Comparison of ENCODE assay signal across 17 cellular contexts in genomic region chr6:36347635-36348034, GRCh38. TPM values are rescaled to one million over a fixed set of nuclear protein-coding genes. Genes with fewer than 3 reads are reported as not detected.
DNase-seq lines count a peak whose midpoint lies in the region; ATAC-seq, FAIRE-seq and TF ChIP-seq lines count a peak whose summit lies in the region.
"Had no signal": no experiment of that assay in that cellular context is flagged by ENCODE, and none has a peak within 500 bp of the region (broad histone marks: within the 10 kb centered on the region; RNA-seq: fewer than 3 reads in every experiment).

No MANE protein-coding gene starts in this region.

- H3K27ac ChIP-seq in SJCRH30 (peak overlapping the region; percentile 94), astrocyte (ENCODE audit: low read depth, low read length) (no peak overlapping the region), parathyroid adenoma (no peak overlapping the region), upper lobe of right lung (no peak overlapping the region)
- H3K27ac ChIP-seq: RWPE1 had no signal

- H2AFZ ChIP-seq in astrocyte (ENCODE audit: low read depth, low read length): no peak overlapping the region
- peak overlapping the region; percentile 56 for H2AFZ ChIP-seq in parathyroid adenoma

- H3K9ac ChIP-seq in astrocyte (ENCODE audit: low read length): no peak overlapping the region
- no peak overlapping the region for H3K9ac ChIP-seq in parathyroid adenoma

- POLR2A ChIA-PET in MCF 10A (lab: Yijun Ruan, JAX): interaction anchor here (0.6 kb wide), 2 partner anchors 12 to 851 kb away, joined by 3 read pairs; partner anchors contain the start of gene TEAD3
- POLR2A ChIA-PET in activated CD4-positive, alpha-beta memory T cell treated with anti-CD3 and anti-CD28 coated beads, Interleukin-2, amount 10 ng/mL, durations not matched to agents 7 days and 5 days (lab: Charles Lee): no interaction called here

- H3K36me3 ChIP-seq in SJCRH30 (no peaks in the 10 kb centered on the region), astrocyte (ENCODE audit: insufficient read depth, low read length) (no peaks in the 10 kb centered on the region), parathyroid adenoma (ENCODE audit: control insufficient read depth, insufficient read depth, low read length) (no peaks in the 10 kb centered on the region), upper lobe of right lung (no peaks in the 10 kb centered on the region)

- no peak for TF ChIP-seq CTCF in astrocyte (IDR thresholded peaks at IDR 0.05; ENCODE audit: insufficient read depth, low read depth, low read length)
- no peak for TF ChIP-seq CTCF in fibroblast of pulmonary artery (IDR thresholded peaks at IDR 0.05; ENCODE audit: low read length, missing control alignments)
- TF ChIP-seq CTCF in parathyroid adenoma (IDR thresholded peaks at IDR 0.05): no peak
- no peak for TF ChIP-seq CTCF in MCF 10A (IDR thresholded peaks at IDR 0.05; ENCODE audit: unreplicated experiment)
- TF ChIP-seq CTCF in upper lobe of right lung (IDR thresholded peaks at IDR 0.05): no peak

- H3K36me3 Mint-ChIP-seq in astrocyte (ENCODE audit: low read depth, unreplicated experiment) (no peaks in the 10 kb centered on the region), MCF 10A (ENCODE audit: insufficient read depth, unreplicated experiment) (no peaks in the 10 kb centered on the region)
- H3K36me3 Mint-ChIP-seq in activated CD4-positive, alpha-beta memory T cell treated with anti-CD3 and anti-CD28 coated beads, Interleukin-2, amount 10 ng/mL, durations not matched to agents 7 days and 5 days (ENCODE audit: low read depth): no peaks in the 10 kb centered on the region
- H3K36me3 Mint-ChIP-seq: CD8-positive, alpha-beta memory T cell had no signal

- CTCF ChIA-PET in MCF 10A (lab: Yijun Ruan, JAX): interaction anchor here (0.6 to 2.8 kb wide), 5 partner anchors 12 to 1020 kb away, joined by 3 to 11 read pairs (median 4); no protein-coding TSS in a partner anchor
- CTCF ChIA-PET in activated CD4-positive, alpha-beta memory T cell treated with anti-CD3 and anti-CD28 coated beads, Interleukin-2, amount 10 ng/mL, durations not matched to agents 7 days and 5 days (lab: Charles Lee): interaction anchor here (0.9 kb wide), 1 partner anchor 45 kb away, joined by 3 read pairs; no protein-coding TSS in a partner anchor

- ATAC-seq in upper lobe of right lung: no peak
- ATAC-seq: HCT116 had no signal

- H3K27me3 Mint-ChIP-seq in astrocyte (ENCODE audit: low read depth, unreplicated experiment): peaks cover 5% of the 10 kb centered on the region
- H3K27me3 Mint-ChIP-seq in MCF 10A (ENCODE audit: insufficient read depth, unreplicated experiment): no peaks in the 10 kb centered on the region
- H3K27me3 Mint-ChIP-seq in activated CD4-positive, alpha-beta memory T cell treated with anti-CD3 and anti-CD28 coated beads, Interleukin-2, amount 10 ng/mL, durations not matched to agents 7 days and 5 days: peaks cover 11% of the 10 kb centered on the region
- H3K27me3 Mint-ChIP-seq: CD8-positive, alpha-beta memory T cell had no signal

- H3K9me3 ChIP-seq in SJCRH30 (replicated peaks): no peaks in the 10 kb centered on the region
- H3K9me3 ChIP-seq in astrocyte (ENCODE audit: insufficient read depth, low read depth, low read length): no peaks in the 10 kb centered on the region
- no peaks in the 10 kb centered on the region for H3K9me3 ChIP-seq in parathyroid adenoma (ENCODE audit: control insufficient read depth, low read length)
- no peaks in the 10 kb centered on the region for H3K9me3 ChIP-seq in upper lobe of right lung

- H3K4me2 ChIP-seq in astrocyte (ENCODE audit: low read length) (no peak overlapping the region), parathyroid adenoma (ENCODE audit: low read length) (no peak overlapping the region)

- H3K4me3 ChIP-seq in SJCRH30 (peak overlapping the region; percentile 48), astrocyte (ENCODE audit: insufficient read depth, low read depth, low read length) (no peak overlapping the region), fibroblast of pulmonary artery (replicated peaks; ENCODE audit: low read depth, low read length) (no peak overlapping the region), parathyroid adenoma (ENCODE audit: low read depth, low read length) (no peak overlapping the region), upper lobe of right lung (no peak overlapping the region)

- peaks cover 28% of the 10 kb centered on the region for H3K4me1 Mint-ChIP-seq in astrocyte (ENCODE audit: low read depth, unreplicated experiment)
- peaks cover 6% of the 10 kb centered on the region for H3K4me1 Mint-ChIP-seq in MCF 10A (ENCODE audit: insufficient read depth, unreplicated experiment)
- no peaks in the 10 kb centered on the region for H3K4me1 Mint-ChIP-seq in activated CD4-positive, alpha-beta memory T cell treated with anti-CD3 and anti-CD28 coated beads, Interleukin-2, amount 10 ng/mL, durations not matched to agents 7 days and 5 days
- H3K4me1 Mint-ChIP-seq: CD8-positive, alpha-beta memory T cell had no signal

- H3K79me2 ChIP-seq in astrocyte (ENCODE audit: insufficient read depth, low read length): no peaks in the 10 kb centered on the region
- no peaks in the 10 kb centered on the region for H3K79me2 ChIP-seq in parathyroid adenoma

- no peak overlapping the region for H3K27ac Mint-ChIP-seq in astrocyte (ENCODE audit: unreplicated experiment)
- H3K27ac Mint-ChIP-seq in MCF 10A (ENCODE audit: low read depth, unreplicated experiment): no peak overlapping the region
- H3K27ac Mint-ChIP-seq in activated CD4-positive, alpha-beta memory T cell treated with anti-CD3 and anti-CD28 coated beads, Interleukin-2, amount 10 ng/mL, durations not matched to agents 7 days and 5 days: no peak overlapping the region
- H3K27ac Mint-ChIP-seq: CD8-positive, alpha-beta memory T cell had no signal

- H3K4me1 ChIP-seq in SJCRH30: peaks cover 30% of the 10 kb centered on the region
- H3K4me1 ChIP-seq in astrocyte (ENCODE audit: insufficient read depth, low read length): peaks cover 23% of the 10 kb centered on the region
- H3K4me1 ChIP-seq in parathyroid adenoma: no peaks in the 10 kb centered on the region
- no peaks in the 10 kb centered on the region for H3K4me1 ChIP-seq in upper lobe of right lung

- no peaks in the 10 kb centered on the region for H3K27me3 ChIP-seq in SJCRH30
- no peaks in the 10 kb centered on the region for H3K27me3 ChIP-seq in astrocyte (ENCODE audit: insufficient read depth, low read length)
- no peaks in the 10 kb centered on the region for H3K27me3 ChIP-seq in parathyroid adenoma (ENCODE audit: control insufficient read depth, insufficient read depth, low read length)
- no peaks in the 10 kb centered on the region for H3K27me3 ChIP-seq in upper lobe of right lung

- intact Hi-C loops in MCF 10A (cut with micrococcal nuclease): no loop called here
- intact Hi-C loops in upper lobe of right lung (cut with DNase I): no loop called here

- peak in 1 of 2 experiments; percentile 24 for DNase-seq in SJCRH30
- peak; percentile 82 for DNase-seq in astrocyte (ENCODE audit: low read depth)
- peak; percentile 47 for DNase-seq in fibroblast of pulmonary artery (ENCODE audit: low read depth)
- DNase-seq in MCF 10A (ENCODE audit: unreplicated experiment): no peak
- no peak for DNase-seq in activated CD4-positive, alpha-beta memory T cell treated with anti-CD3 and anti-CD28 coated beads, Interleukin-2, amount 10 ng/mL, durations not matched to agents 7 days and 5 days
- DNase-seq in upper lobe of right lung: no peak
- DNase-seq: CD8-positive, alpha-beta memory T cell; DMS 273 treated with DMSO at 0.1 percent for 48 hours; Kasumi-1; NCI-H1417 treated with DMSO at 0.1 percent for 48 hours; NCI-H2029; NCI-H526 treated with DMSO at 0.1 percent for 48 hours had no signal

- H4K20me1 ChIP-seq in astrocyte (ENCODE audit: insufficient read depth, low read length): no peaks in the 10 kb centered on the region

- no peak for FAIRE-seq in astrocyte (lab: Jason Lieb, UNC)

- H3K9me3 Mint-ChIP-seq in astrocyte (ENCODE audit: unreplicated experiment) (no peaks in the 10 kb centered on the region), MCF 10A (ENCODE audit: unreplicated experiment) (no peaks in the 10 kb centered on the region)
- no peaks in the 10 kb centered on the region for H3K9me3 Mint-ChIP-seq in activated CD4-positive, alpha-beta memory T cell treated with anti-CD3 and anti-CD28 coated beads, Interleukin-2, amount 10 ng/mL, durations not matched to agents 7 days and 5 days
- H3K9me3 Mint-ChIP-seq: CD8-positive, alpha-beta memory T cell had no signal

- no TSS peak for BruUV-seq in MCF 10A (replicated peaks; lab: Mats Ljungman, UMichigan)

- no peak overlapping the region for H3K4me3 Mint-ChIP-seq in astrocyte (ENCODE audit: unreplicated experiment)
- no peak overlapping the region for H3K4me3 Mint-ChIP-seq in MCF 10A (ENCODE audit: unreplicated experiment)
- H3K4me3 Mint-ChIP-seq in activated CD4-positive, alpha-beta memory T cell treated with anti-CD3 and anti-CD28 coated beads, Interleukin-2, amount 10 ng/mL, durations not matched to agents 7 days and 5 days: no peak overlapping the region
- H3K4me3 Mint-ChIP-seq: CD8-positive, alpha-beta memory T cell had no signal

RNA-seq across cellular contexts. Expression of gene BNIP5, which starts 10.9 kb away (rescaled TPM):
- 0.04 TPM in 1 of 2 replicates, not detected in the other for total RNA-seq in SJCRH30 (2014; rRNA removed; shearing (Covaris generic))
- total RNA-seq in astrocyte (not detected in 2 replicates), MCF 10A (2022) (not detected in 2 replicates), upper lobe of right lung (not detected)
- total RNA-seq in activated CD4-positive, alpha-beta memory T cell treated with anti-CD3 and anti-CD28 coated beads, Interleukin-2, amount 10 ng/mL, durations not matched to agents 7 days and 5 days: not detected
- total RNA-seq: CD8-positive, alpha-beta memory T cell; Daoy; SK-MEL-5 had no signal

RNA-seq across cellular contexts. Expression of gene ETV7, which starts 39.8 kb away (rescaled TPM):
- not detected in 2 replicates for total RNA-seq in SJCRH30 (2014; rRNA removed; shearing (Covaris generic))
- total RNA-seq in astrocyte (1.9 and 2.4 TPM in 2 replicates), MCF 10A (2022) (0.20 and 0.47 TPM in 2 replicates), upper lobe of right lung (6.3 TPM)
- 10 to 100 TPM; 20.7 to 21.9 TPM for total RNA-seq in activated CD4-positive, alpha-beta memory T cell treated with anti-CD3 and anti-CD28 coated beads, Interleukin-2, amount 10 ng/mL, durations not matched to agents 7 days and 5 days
- total RNA-seq: SK-MEL-5 had no signal

Comparison
In these comparisons a context has a peak if more than half of its experiments do, and no peak if none do; other contexts are left out.
1. DNase-seq: peak in astrocyte (single experiment) and fibroblast of pulmonary artery (single experiment); none in MCF 10A (single experiment), activated CD4-positive, alpha-beta memory T cell treated with anti-CD3 and anti-CD28 coated beads, Interleukin-2, amount 10 ng/mL, durations not matched to agents 7 days and 5 days (single experiment) and upper lobe of right lung (single experiment).